Comparison of ENCODE assay signal across 36 cellular contexts in genomic region chr9:15113288-15113687, GRCh38.
DNase-seq lines count a peak whose midpoint lies in the region; ATAC-seq, FAIRE-seq and TF ChIP-seq lines count a peak whose summit lies in the region.
"Had no signal": no experiment of that assay in that cellular context is flagged by ENCODE, and none has a peak within 500 bp of the region (broad histone marks: within the 10 kb centered on the region; RNA-seq: fewer than 3 reads in every experiment).

No MANE protein-coding gene starts in this region.

- H3K4me2 ChIP-seq in mammary epithelial cell (ENCODE audit: insufficient read depth, low read depth, low read length), result no peak overlapping the region
- no peak overlapping the region for H3K4me2 ChIP-seq in HepG2 (ENCODE audit: low read depth, low read length)
- H3K4me2 ChIP-seq in IMR-90 (ENCODE audit: low read depth, low read length), result no peak overlapping the region
- H3K4me2 ChIP-seq: A549; BLaER1; BLaER1 treated with 17β-estradiol and CSF1 and Interleukin-3, amounts not matched to agents 10 nM and 100 nM had no signal

- no peak overlapping the region for H2BK120ac ChIP-seq in IMR-90 (ENCODE audit: low read depth, low read length)

- H3K4me3 ChIP-seq in mammary epithelial cell (replicated peaks in 1 of 3; ENCODE audit: insufficient read depth in 1 of 3, low read depth in 2 of 3, low read length in 3 of 3) (no peak overlapping the region), HepG2 (replicated peaks in 1 of 3; ENCODE audit: insufficient read depth in 1 of 3, low read depth in 2 of 3, low read length in 3 of 3) (no peak overlapping the region), right lobe of liver (no peak overlapping the region), IMR-90 (ENCODE audit: insufficient read depth, low read depth, low read length) (no peak overlapping the region)
- H3K4me3 ChIP-seq: A549; BLaER1; BLaER1 treated with 17β-estradiol and CSF1 and Interleukin-3, amounts not matched to agents 10 nM and 100 nM had no signal

- peaks cover under 1% of the 10 kb centered on the region for H3K27me3 ChIP-seq in mammary epithelial cell (ENCODE audit: insufficient read depth, low read length)
- H3K27me3 ChIP-seq in HepG2 (ENCODE audit: control insufficient read depth in 1 of 2, insufficient read depth in 2 of 2, low read length in 2 of 2), result peaks cover 0 to 26% of the 10 kb centered on the region in 2 experiments; a peak in 1 of 5 replicates
- H3K27me3 ChIP-seq in right lobe of liver, result no peaks in the 10 kb centered on the region
- peaks cover 9% of the 10 kb centered on the region for H3K27me3 ChIP-seq in IMR-90 (ENCODE audit: control insufficient read depth, insufficient read depth, low read length)
- H3K27me3 ChIP-seq: BE2C; BLaER1; BLaER1 treated with 17β-estradiol and CSF1 and Interleukin-3, amounts not matched to agents 10 nM and 100 nM had no signal

- H3K79me2 ChIP-seq in mammary epithelial cell (ENCODE audit: insufficient read depth, low read length), result no peaks in the 10 kb centered on the region
- H3K79me2 ChIP-seq in HepG2 (ENCODE audit: insufficient read depth, low read length), result no peaks in the 10 kb centered on the region

- peak; percentile 32 for DNase-seq in MCF 10A (ENCODE audit: unreplicated experiment)
- DNase-seq in mammary epithelial cell, result no peak
- no peak for DNase-seq in HepG2 (ENCODE audit: low spot score)
- no peak for DNase-seq in right lobe of liver
- no peak for DNase-seq in IMR-90
- no peak for DNase-seq in glutamatergic neuron
- no peak for DNase-seq in D721Med (ENCODE audit: insufficient read length, low spot score)
- DNase-seq: 8988T; ACHN; AML-193; BE2C; C1 segment of cervical spinal cord; Caco-2; Calu3; CD4-positive, alpha-beta memory T cell; CD4-positive, alpha-beta T cell; CD4-positive, CD25-positive, alpha-beta regulatory T cell; CD8-positive, alpha-beta memory T cell; CD8-positive, alpha-beta T cell; COR-L47; DMS 273 treated with DMSO at 0.1 percent for 48 hours; DMS153; DMS53; DMS79; DMS79 treated with DMSO at 0.1 percent for 48 hours; DND-41; EL had no signal

- H3K27ac Mint-ChIP-seq in MCF 10A (ENCODE audit: low read depth, unreplicated experiment), result no peak overlapping the region
- H3K27ac Mint-ChIP-seq in glutamatergic neuron (ENCODE audit: unreplicated experiment), result no peak overlapping the region
- H3K27ac Mint-ChIP-seq: B cell; CD14-positive monocyte; CD4-positive, alpha-beta memory T cell; CD4-positive, alpha-beta T cell; CD4-positive, CD25-positive, alpha-beta regulatory T cell; CD8-positive, alpha-beta memory T cell; CD8-positive, alpha-beta T cell had no signal

- H2AFZ ChIP-seq in mammary epithelial cell (ENCODE audit: low read depth, low read length), result no peak overlapping the region
- no peak overlapping the region for H2AFZ ChIP-seq in HepG2 (ENCODE audit: low read length)
- H2AFZ ChIP-seq in IMR-90 (replicated peaks; ENCODE audit: low read length, poor library complexity), result no peak overlapping the region

- TF ChIP-seq EP300 in HepG2 (IDR thresholded peaks at IDR 0.05; ENCODE audit: low read depth in 2 of 2, low read length in 2 of 2) (no peak), HepG2 (CRISPR knock-in tag; IDR thresholded peaks at IDR 0.05; ENCODE audit: borderline replicate concordance) (no peak)

- no peak overlapping the region for H2BK15ac ChIP-seq in IMR-90 (ENCODE audit: low read depth, low read length)

- H3K27ac ChIP-seq in mammary epithelial cell (ENCODE audit: insufficient read depth, low read depth, low read length) (no peak overlapping the region), HepG2 (ENCODE audit: extremely low read length, insufficient read depth, low read length) (no peak overlapping the region), right lobe of liver (no peak overlapping the region), IMR-90 (ENCODE audit: insufficient read depth, low read length) (no peak overlapping the region)
- H3K27ac ChIP-seq: 22Rv1; A549; BLaER1; BLaER1 treated with 17β-estradiol and CSF1 and Interleukin-3, amounts not matched to agents 10 nM and 100 nM; C4-2B had no signal

- H3K4me1 Mint-ChIP-seq in MCF 10A (ENCODE audit: insufficient read depth, unreplicated experiment), result no peaks in the 10 kb centered on the region
- no peaks in the 10 kb centered on the region for H3K4me1 Mint-ChIP-seq in glutamatergic neuron (ENCODE audit: low read depth, unreplicated experiment)
- H3K4me1 Mint-ChIP-seq: B cell; CD14-positive monocyte; CD4-positive, alpha-beta memory T cell; CD4-positive, CD25-positive, alpha-beta regulatory T cell; CD8-positive, alpha-beta memory T cell had no signal

- H3K9ac ChIP-seq in mammary epithelial cell (ENCODE audit: insufficient read depth, low read length), result no peak overlapping the region
- no peak overlapping the region for H3K9ac ChIP-seq in HepG2 (ENCODE audit: insufficient read depth, low read depth, low read length)
- H3K9ac ChIP-seq in IMR-90 (ENCODE audit: low read depth, low read length), result no peak overlapping the region
- H3K9ac ChIP-seq: BLaER1; BLaER1 treated with 17β-estradiol and CSF1 and Interleukin-3, amounts not matched to agents 10 nM and 100 nM had no signal

- H3K4ac ChIP-seq in IMR-90 (ENCODE audit: low read depth, low read length), result no peak overlapping the region

- H3K9me3 ChIP-seq in mammary epithelial cell (replicated peaks; ENCODE audit: insufficient read depth, low read length) (no peaks in the 10 kb centered on the region), HepG2 (ENCODE audit: low read length) (no peaks in the 10 kb centered on the region), right lobe of liver (no peaks in the 10 kb centered on the region), IMR-90 (ENCODE audit: control insufficient read depth, insufficient read depth, low read length) (no peaks in the 10 kb centered on the region)
- H3K9me3 ChIP-seq: A549, BE2C, BLaER1, Caco-2 had no signal

- POLR2A ChIA-PET in MCF 10A (lab: Yijun Ruan, JAX) (no interaction called here), HepG2 (lab: Yijun Ruan, JAX) (no interaction called here), IMR-90 (lab: Charles Lee; ENCODE audit: unreplicated experiment) (no interaction called here)

- FAIRE-seq in HepG2 (lab: Jason Lieb, UNC), result no peak
- FAIRE-seq in D721Med (lab: Jason Lieb, UNC), result no peak
- FAIRE-seq: A204.1, A549 had no signal

- no peak overlapping the region for H4K91ac ChIP-seq in IMR-90 (ENCODE audit: insufficient read depth, low read depth, low read length)

- TF ChIP-seq POLR2A in HepG2 (IDR thresholded peaks at IDR 0.05; ENCODE audit: insufficient read depth in 1 of 2, low read depth in 2 of 2, low read length in 2 of 2), result no peak
- no peak for TF ChIP-seq POLR2A in right lobe of liver (IDR thresholded peaks at IDR 0.05)
- no peak for TF ChIP-seq POLR2A in IMR-90 (IDR thresholded peaks at IDR 0.05; ENCODE audit: low read depth, low read length)

- H3K4me1 ChIP-seq in mammary epithelial cell (ENCODE audit: insufficient read depth, low read length) (no peaks in the 10 kb centered on the region), HepG2 (ENCODE audit: insufficient read depth, low read length) (no peaks in the 10 kb centered on the region), right lobe of liver (no peaks in the 10 kb centered on the region), IMR-90 (ENCODE audit: control insufficient read depth, insufficient read depth, low read length) (no peaks in the 10 kb centered on the region; the same call in 1 of the 2 replicates)
- H3K4me1 ChIP-seq: A549; BE2C; BLaER1; BLaER1 treated with 17β-estradiol and CSF1 and Interleukin-3, amounts not matched to agents 10 nM and 100 nM; Caco-2 had no signal

- TF ChIP-seq RAD21 in HepG2 (CRISPR knock-in tag; IDR thresholded peaks at IDR 0.05) (no peak), IMR-90 (IDR thresholded peaks at IDR 0.05; ENCODE audit: low read length) (no peak)

- H4K5ac ChIP-seq in IMR-90 (ENCODE audit: low read depth, low read length), result no peak overlapping the region

- H3K56ac ChIP-seq in IMR-90 (ENCODE audit: extremely low read depth, insufficient read depth, low read length), result no peak overlapping the region

- no peaks in the 10 kb centered on the region for H3K9me3 Mint-ChIP-seq in MCF 10A (ENCODE audit: unreplicated experiment)
- H3K9me3 Mint-ChIP-seq in glutamatergic neuron (ENCODE audit: unreplicated experiment), result no peaks in the 10 kb centered on the region
- H3K9me3 Mint-ChIP-seq: CD14-positive monocyte; CD4-positive, alpha-beta memory T cell; CD4-positive, alpha-beta T cell; CD4-positive, CD25-positive, alpha-beta regulatory T cell; CD8-positive, alpha-beta memory T cell; CD8-positive, alpha-beta T cell had no signal

- in situ Hi-C loops in mammary epithelial cell (cut with MboI; ENCODE audit: low sequenced_read_pairs in 2 of 2) (loop anchor here in 1 of 2 donors (25.0 kb wide), 2 partner anchors 99 to 499 kb away; no protein-coding TSS in a partner anchor), HepG2 (cut with HindIII; ENCODE audit: extremely low pct_ligation_motif_present, low pct_unique_long_range_greater_than_20kb) (no loop called here), IMR-90 (cut with MboI; ENCODE audit: low sequenced_read_pairs) (no loop called here)

- H3K9me1 ChIP-seq in IMR-90 (ENCODE audit: insufficient read depth, low read length), result no peaks in the 10 kb centered on the region

- TF ChIP-seq CTCF in MCF 10A (IDR thresholded peaks at IDR 0.05; ENCODE audit: unreplicated experiment) (no peak), mammary epithelial cell (conservative IDR thresholded peaks at IDR 0.05 in 1 of 2, IDR thresholded peaks at IDR 0.05 in 1 of 2; ENCODE audit: extremely low read depth in 1 of 2, insufficient read depth in 1 of 2, low read depth in 1 of 2, low read length in 2 of 2) (no peak), HepG2 (CRISPR knock-in tag; IDR thresholded peaks at IDR 0.05) (no peak), right lobe of liver (IDR thresholded peaks at IDR 0.05) (no peak), IMR-90 (conservative IDR thresholded peaks at IDR 0.05; ENCODE audit: low read depth, low read length) (no peak), glutamatergic neuron (IDR thresholded peaks at IDR 0.05; ENCODE audit: partially characterized antibody, unreplicated experiment) (peak; percentile 10), D721Med (IDR thresholded peaks at IDR 0.05; ENCODE audit: insufficient read depth, missing control alignments) (no peak)

- CTCF ChIA-PET in MCF 10A (lab: Yijun Ruan, JAX), result interaction anchor here (1.1 to 1.4 kb wide), 2 partner anchors 9 to 22 kb away, joined by 3 to 5 read pairs; no protein-coding TSS in a partner anchor
- CTCF ChIA-PET in mammary epithelial cell (lab: Charles Lee; ENCODE audit: low non-redundant PET), result no interaction called here
- CTCF ChIA-PET in HepG2 (lab: Yijun Ruan, JAX; ENCODE audit: low intra/inter-chr PET ratio, low total read pairs), result no interaction called here
- CTCF ChIA-PET in IMR-90 (lab: Yijun Ruan, JAX), result no interaction called here

- ATAC-seq in HepG2 (no peak), right lobe of liver (no peak), IMR-90 (ENCODE audit: low read depth) (no peak), GM21360 (IDR thresholded peaks at IDR 0.05; ENCODE audit: unreplicated experiment) (no peak)
- ATAC-seq: A549; CD8-positive, alpha-beta T cell had no signal

- peaks cover 5% of the 10 kb centered on the region for H3K36me3 Mint-ChIP-seq in MCF 10A (ENCODE audit: insufficient read depth, unreplicated experiment)
- no peaks in the 10 kb centered on the region for H3K36me3 Mint-ChIP-seq in glutamatergic neuron (ENCODE audit: unreplicated experiment)
- H3K36me3 Mint-ChIP-seq: CD14-positive monocyte; CD4-positive, alpha-beta memory T cell; CD4-positive, CD25-positive, alpha-beta regulatory T cell; CD8-positive, alpha-beta memory T cell; CD8-positive, alpha-beta T cell had no signal

- no peak overlapping the region for H2BK20ac ChIP-seq in IMR-90 (ENCODE audit: low read depth, low read length)

- H2BK5ac ChIP-seq in IMR-90 (ENCODE audit: low read depth, low read length, poor library complexity, severe bottlenecking), result no peak overlapping the region

- H3K14ac ChIP-seq in IMR-90 (replicated peaks; ENCODE audit: low read depth, low read length), result no peak overlapping the region

- no peak overlapping the region for H2AK9ac ChIP-seq in IMR-90 (replicated peaks; ENCODE audit: low read depth, low read length, poor library complexity)

- no peak overlapping the region for H2AK5ac ChIP-seq in IMR-90 (ENCODE audit: low read depth, low read length)

- BruUV-seq in MCF 10A (replicated peaks; lab: Mats Ljungman, UMichigan) (no TSS peak), mammary epithelial cell (replicated peaks; lab: Mats Ljungman, UMichigan) (no TSS peak), HepG2 (replicated peaks; lab: Mats Ljungman, UMichigan) (no TSS peak), IMR-90 (replicated peaks; lab: Mats Ljungman, UMichigan) (no TSS peak)

- intact Hi-C loops in MCF 10A (cut with micrococcal nuclease), result no loop called here
- intact Hi-C loops in mammary epithelial cell (cut with micrococcal nuclease), result no loop called here
- intact Hi-C loops in HepG2 (cut with micrococcal nuclease; ENCODE audit: unreplicated experiment), result no loop called here
- intact Hi-C loops in right lobe of liver (cut with DNase I), result no loop called here
- intact Hi-C loops in IMR-90 (cut with micrococcal nuclease), result no loop called here

- H3K4me3 Mint-ChIP-seq in MCF 10A (ENCODE audit: unreplicated experiment) (no peak overlapping the region), glutamatergic neuron (ENCODE audit: unreplicated experiment) (no peak overlapping the region)
- H3K4me3 Mint-ChIP-seq: B cell; CD14-positive monocyte; CD4-positive, alpha-beta memory T cell; CD4-positive, alpha-beta T cell; CD4-positive, CD25-positive, alpha-beta regulatory T cell; CD8-positive, alpha-beta memory T cell; CD8-positive, alpha-beta T cell had no signal

- H4K20me1 ChIP-seq in mammary epithelial cell (ENCODE audit: insufficient read depth, low read length), result no peaks in the 10 kb centered on the region
- no peaks in the 10 kb centered on the region for H4K20me1 ChIP-seq in HepG2 (ENCODE audit: insufficient read depth, low read length)
- no peaks in the 10 kb centered on the region for H4K20me1 ChIP-seq in IMR-90 (ENCODE audit: insufficient read depth, low read length)
- H4K20me1 ChIP-seq: BLaER1; BLaER1 treated with 17β-estradiol and CSF1 and Interleukin-3, amounts not matched to agents 10 nM and 100 nM had no signal

- H3K27me3 Mint-ChIP-seq in MCF 10A (ENCODE audit: insufficient read depth, unreplicated experiment) (peaks cover 39% of the 10 kb centered on the region), glutamatergic neuron (ENCODE audit: unreplicated experiment) (no peaks in the 10 kb centered on the region)

- H3K36me3 ChIP-seq in mammary epithelial cell (ENCODE audit: insufficient read depth, low read length) (no peaks in the 10 kb centered on the region), HepG2 (replicated peaks in 1 of 2; ENCODE audit: control insufficient read depth in 1 of 2, insufficient read depth in 2 of 2, low read length in 2 of 2) (no peaks in the 10 kb centered on the region), right lobe of liver (no peaks in the 10 kb centered on the region), IMR-90 (ENCODE audit: control insufficient read depth, insufficient read depth, low read length) (no peaks in the 10 kb centered on the region)
- H3K36me3 ChIP-seq: BE2C; BLaER1; BLaER1 treated with 17β-estradiol and CSF1 and Interleukin-3, amounts not matched to agents 10 nM and 100 nM had no signal

- dilution Hi-C loops in mammary epithelial cell (cut with HindIII; ENCODE audit: low sequenced_read_pairs) (no loop called here), IMR-90 (cut with HindIII; ENCODE audit: low sequenced_read_pairs, unreplicated experiment) (no loop called here)

- no peaks in the 10 kb centered on the region for H3K79me1 ChIP-seq in IMR-90 (ENCODE audit: low read depth in 1 of 2, low read length in 2 of 2)

- H3K18ac ChIP-seq in IMR-90 (ENCODE audit: low read depth, low read length), result no peak overlapping the region

- no peak overlapping the region for H3K23ac ChIP-seq in IMR-90 (ENCODE audit: low read depth, low read length)

- H4K8ac ChIP-seq in IMR-90 (ENCODE audit: low read depth in 2 of 2, low read length in 2 of 2), result no peak overlapping the region
